11 cellular contexts compared by ENCODE assay signal in genomic region chr3:113557374-113557773, GRCh38. TPM values are rescaled to one million over a fixed set of nuclear protein-coding genes. Genes with fewer than 3 reads are reported as not detected.
DNase-seq lines count a peak whose midpoint lies in the region; ATAC-seq and TF ChIP-seq lines count a peak whose summit lies in the region.
"Had no signal": no experiment of that assay in that cellular context is flagged by ENCODE, and none has a peak within 500 bp of the region (broad histone marks: within the 10 kb centered on the region; RNA-seq: fewer than 3 reads in every experiment).

No MANE protein-coding gene starts in this region.

- no peaks in the 10 kb centered on the region for H3K9me2 ChIP-seq in hepatocyte (replicated peaks; ENCODE audit: insufficient read depth)

- DNase-seq in ACHN (peak; percentile 64), HCEC 1CT (peak; percentile 57), hepatocyte (ENCODE audit: low spot score) (peak; percentile 36), esophagus squamous epithelium (lab: John Stamatoyannopoulos, UW) (no peak), smooth muscle cell (lab: John Stamatoyannopoulos, UW; ENCODE audit: unreplicated experiment) (no peak), posterior vena cava (ENCODE audit: low spot score) (no peak)
- no peak for DNase-seq in naive thymus-derived CD4-positive, alpha-beta T cell
- DNase-seq: BE2C, heart left ventricle, NCI-H2081 had no signal

- no peak for ATAC-seq in naive thymus-derived CD4-positive, alpha-beta T cell
- ATAC-seq: heart left ventricle had no signal

- peak overlapping the region in 4 of 9 donors; percentile 40 to 53 (median 44) for H3K27ac Mint-ChIP-seq in naive thymus-derived CD4-positive, alpha-beta T cell

- H3K36me3 Mint-ChIP-seq in naive thymus-derived CD4-positive, alpha-beta T cell = peaks cover 4 to 22% (median 4%) of the 10 kb centered on the region in 5 donors

- H4K20me1 ChIP-seq in hepatocyte (ENCODE audit: insufficient read depth, poor library complexity, severe bottlenecking) (no peaks in the 10 kb centered on the region), smooth muscle cell (ENCODE audit: low read depth) (no peaks in the 10 kb centered on the region)

- H3K4me1 ChIP-seq in hepatocyte (ENCODE audit: insufficient read depth) (peaks cover 15% of the 10 kb centered on the region), esophagus squamous epithelium (peaks cover 0 to 5% (median 0%) of the 10 kb centered on the region in 3 donors), smooth muscle cell (ENCODE audit: low read depth) (no peaks in the 10 kb centered on the region)
- H3K4me1 ChIP-seq in naive thymus-derived CD4-positive, alpha-beta T cell (ENCODE audit: control insufficient read depth in 2 of 2, insufficient read depth in 2 of 2, low read length in 2 of 2) = peaks cover 18 to 30% of the 10 kb centered on the region in 2 donors
- H3K4me1 ChIP-seq: BE2C had no signal

- intact Hi-C loops in esophagus squamous epithelium (cut with DNase I) = no loop called here
- intact Hi-C loops in posterior vena cava (cut with DNase I) = no loop called here
- intact Hi-C loops in naive thymus-derived CD4-positive, alpha-beta T cell (cut with micrococcal nuclease) = no loop called here

- POLR2A ChIA-PET in naive thymus-derived CD4-positive, alpha-beta T cell (lab: Charles Lee) = no interaction called here

- peaks cover 17 to 85% (median 62%) of the 10 kb centered on the region in 7 donors for H3K4me1 Mint-ChIP-seq in naive thymus-derived CD4-positive, alpha-beta T cell

- H3K79me2 ChIP-seq in hepatocyte (no peaks in the 10 kb centered on the region), smooth muscle cell (ENCODE audit: low read depth) (no peaks in the 10 kb centered on the region)

- no peaks in the 10 kb centered on the region for H3F3A ChIP-seq in smooth muscle cell (ENCODE audit: low read depth)

- peak overlapping the region; percentile 20 for H3K4me2 ChIP-seq in hepatocyte
- no peak overlapping the region for H3K4me2 ChIP-seq in smooth muscle cell

- no peaks in the 10 kb centered on the region for H3K27me3 Mint-ChIP-seq in naive thymus-derived CD4-positive, alpha-beta T cell

- CTCF ChIA-PET in naive thymus-derived CD4-positive, alpha-beta T cell (lab: Charles Lee) = interaction anchor here (0.6 to 9.3 kb wide), 3 partner anchors 62 to 203 kb away, joined by 3 to 133 read pairs (median 3); no protein-coding TSS in a partner anchor

- peak overlapping the region in 1 of 10 donors; percentile 53 for H3K4me3 Mint-ChIP-seq in naive thymus-derived CD4-positive, alpha-beta T cell

- TF ChIP-seq CTCF in VCaP (conservative IDR thresholded peaks at IDR 0.05) = no peak
- peak; percentile 6 for TF ChIP-seq CTCF in hepatocyte (IDR thresholded peaks at IDR 0.05; ENCODE audit: poor library complexity)
- peak in 1 of 6 experiments; percentile 26 for TF ChIP-seq CTCF in esophagus squamous epithelium (IDR thresholded peaks at IDR 0.05)
- no peak for TF ChIP-seq CTCF in smooth muscle cell (IDR thresholded peaks at IDR 0.05; ENCODE audit: borderline replicate concordance, insufficient read depth, poor library complexity, severe bottlenecking)

- H3K27me3 ChIP-seq in hepatocyte (no peaks in the 10 kb centered on the region), esophagus squamous epithelium (no peaks in the 10 kb centered on the region), smooth muscle cell (ENCODE audit: low read depth) (no peaks in the 10 kb centered on the region)
- H3K27me3 ChIP-seq in naive thymus-derived CD4-positive, alpha-beta T cell (ENCODE audit: control insufficient read depth in 2 of 2, insufficient read depth in 2 of 2, low read length in 2 of 2) = no peaks in the 10 kb centered on the region
- H3K27me3 ChIP-seq: BE2C, heart left ventricle had no signal

- H3K9ac ChIP-seq in smooth muscle cell (ENCODE audit: low read depth) = no peak overlapping the region

- H3K27ac ChIP-seq in VCaP = peak overlapping the region; percentile 30
- peak overlapping the region; percentile 92 for H3K27ac ChIP-seq in hepatocyte
- no peak overlapping the region for H3K27ac ChIP-seq in esophagus squamous epithelium
- H3K27ac ChIP-seq in smooth muscle cell (ENCODE audit: low read depth) = no peak overlapping the region
- no peak overlapping the region for H3K27ac ChIP-seq in naive thymus-derived CD4-positive, alpha-beta T cell (ENCODE audit: low read depth, low read length)
- H3K27ac ChIP-seq: heart left ventricle had no signal

- in situ Hi-C loops in ACHN (cut with HindIII; ENCODE audit: low pct_ligation_motif_present, low pct_unique_long_range_greater_than_20kb, low sequenced_read_pairs) = no loop called here

- H3K4me3 ChIP-seq in hepatocyte (no peak overlapping the region), esophagus squamous epithelium (no peak overlapping the region), smooth muscle cell (no peak overlapping the region)
- H3K4me3 ChIP-seq in naive thymus-derived CD4-positive, alpha-beta T cell (ENCODE audit: low read length) = no peak overlapping the region
- H3K4me3 ChIP-seq: heart left ventricle had no signal

- H3K36me3 ChIP-seq in hepatocyte (replicated peaks; ENCODE audit: insufficient read depth, low read depth) (no peaks in the 10 kb centered on the region), esophagus squamous epithelium (no peaks in the 10 kb centered on the region), smooth muscle cell (ENCODE audit: low read depth) (no peaks in the 10 kb centered on the region)
- peaks cover 0 to 4% (median 0%) of the 10 kb centered on the region in 3 experiments for H3K36me3 ChIP-seq in naive thymus-derived CD4-positive, alpha-beta T cell (ENCODE audit: control insufficient read depth in 2 of 3, insufficient read depth in 3 of 3, low read length in 3 of 3)
- H3K36me3 ChIP-seq: BE2C, heart left ventricle had no signal

- no peaks in the 10 kb centered on the region for H3K9me3 ChIP-seq in hepatocyte (ENCODE audit: low read depth)
- H3K9me3 ChIP-seq in esophagus squamous epithelium = no peaks in the 10 kb centered on the region
- no peaks in the 10 kb centered on the region for H3K9me3 ChIP-seq in smooth muscle cell (replicated peaks; ENCODE audit: low read depth)
- H3K9me3 ChIP-seq in naive thymus-derived CD4-positive, alpha-beta T cell (ENCODE audit: control insufficient read depth in 2 of 3, low read length in 3 of 3) = no peaks in the 10 kb centered on the region
- H3K9me3 ChIP-seq: BE2C, heart left ventricle had no signal

- H2AFZ ChIP-seq in hepatocyte (no peak overlapping the region), smooth muscle cell (ENCODE audit: low read depth) (no peak overlapping the region)

- no peak for TF ChIP-seq POLR2A in esophagus squamous epithelium (IDR thresholded peaks at IDR 0.05)

- no peaks in the 10 kb centered on the region for H3K9me3 Mint-ChIP-seq in naive thymus-derived CD4-positive, alpha-beta T cell

RNA-seq across cellular contexts. Expression of gene SIDT1, which starts 25.0 kb away (rescaled TPM):
- total RNA-seq in hepatocyte (0.90 and 4.9 TPM in 2 replicates), esophagus squamous epithelium (1 to 10 TPM; 3.8 to 4.4 (median 4.3) TPM), smooth muscle cell (not detected in 2 replicates), posterior vena cava (1 to 10 TPM in 1 of 2 donors, under 1 TPM in 1; 1.00 to 2.1 TPM)
- polyA plus RNA-seq in hepatocyte (0.18 and 1.9 TPM in 2 replicates), smooth muscle cell (0.43 TPM in 1 of 2 replicates, not detected in the other)
- 10 to 100 TPM; 32.1 to 65.7 (median 60.7) TPM for total RNA-seq in naive thymus-derived CD4-positive, alpha-beta T cell
- 10 to 100 TPM; 19.9 to 33.3 TPM for polyA plus RNA-seq in naive thymus-derived CD4-positive, alpha-beta T cell

RNA-seq across cellular contexts. Expression of gene SPICE1, which starts 42.4 kb away (rescaled TPM):
- total RNA-seq in hepatocyte (23.5 and 27.9 TPM in 2 replicates), esophagus squamous epithelium (10 to 100 TPM in 1 of 4 donors, 1 to 10 TPM in 3; 3.1 to 14.5 (median 7.6) TPM), smooth muscle cell (53.5 and 56.7 TPM in 2 replicates), posterior vena cava (10 to 100 TPM; 12.5 to 13.3 TPM)
- polyA plus RNA-seq in hepatocyte (8.2 and 11.7 TPM in 2 replicates), smooth muscle cell (11.8 and 14.8 TPM in 2 replicates)
- 10 to 100 TPM; 16.7 to 44.3 (median 21.7) TPM for total RNA-seq in naive thymus-derived CD4-positive, alpha-beta T cell
- 1 to 10 TPM; 5.1 to 6.0 TPM for polyA plus RNA-seq in naive thymus-derived CD4-positive, alpha-beta T cell

Comparison
In these comparisons a context has a peak if more than half of its experiments do, and no peak if none do; other contexts are left out.
1. DNase-seq: peak in ACHN (single experiment), HCEC 1CT (single experiment) and hepatocyte (single experiment); none in esophagus squamous epithelium (single experiment), smooth muscle cell (single experiment), posterior vena cava (single experiment) and naive thymus-derived CD4-positive, alpha-beta T cell (0 of 9).
2. H3K27ac ChIP-seq: peak in VCaP (single experiment) and hepatocyte (single experiment); none in esophagus squamous epithelium (0 of 4), smooth muscle cell (single experiment) and naive thymus-derived CD4-positive, alpha-beta T cell (single experiment).